ENCODE assay signal across 24 cellular contexts in the genomic region with DNA sequence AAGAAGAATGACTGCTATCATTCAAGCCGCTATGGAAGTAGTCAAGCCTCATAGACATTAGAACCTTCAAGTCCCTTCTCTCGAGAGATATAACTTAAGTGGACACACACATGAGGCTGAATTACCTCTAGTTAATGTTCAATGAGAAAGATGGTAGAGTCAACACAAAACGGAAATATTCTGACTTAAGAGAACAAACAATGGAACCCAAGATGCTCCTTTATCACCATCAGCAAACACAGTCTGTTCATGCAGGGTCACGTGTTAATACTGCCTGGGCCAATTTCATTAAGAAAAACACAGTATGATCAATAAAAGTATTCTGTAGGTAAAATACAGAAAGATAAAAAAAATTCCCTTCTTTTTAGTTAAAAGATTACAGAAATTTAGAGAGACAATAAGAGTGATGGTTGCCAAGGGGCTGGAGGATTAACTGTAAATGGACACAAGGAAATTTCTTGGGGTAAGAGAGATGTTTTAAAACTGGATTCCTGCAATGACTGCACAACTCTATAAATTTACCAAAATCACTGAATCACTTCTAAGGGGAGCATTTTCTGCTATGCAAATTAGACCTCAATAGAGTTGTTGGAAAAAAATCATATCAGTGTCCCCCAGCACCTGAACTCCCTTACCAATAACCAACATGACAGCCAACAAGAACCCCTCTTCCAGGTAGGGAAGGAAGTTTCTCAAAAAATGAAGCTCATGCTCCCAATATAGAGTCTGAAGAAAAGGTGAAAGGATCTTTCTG.
A peak's percentile ranks its signal among the peaks of the same experiment; 100 is the strongest.
DNase-seq lines count a peak whose midpoint lies in the region; ATAC-seq and TF ChIP-seq lines count a peak whose summit lies in the region.
"Had no signal": no experiment of that assay in that cellular context is flagged by ENCODE, and none has a peak within 500 bp of the region (broad histone marks: within the 10 kb centered on the region; RNA-seq: fewer than 3 reads in every experiment).

No MANE protein-coding gene starts in this region.

- no peak for TF ChIP-seq CTCF in VCaP (conservative IDR thresholded peaks at IDR 0.05)

- DNase-seq in NCI-H748 (lab: John Stamatoyannopoulos, UW; ENCODE audit: unreplicated experiment), result peak; percentile 9
- DNase-seq in NCI-H748 treated with DMSO at 0.1 percent for 48 hours (lab: John Stamatoyannopoulos, UW), result no peak
- DNase-seq in HuH-7.5 (ENCODE audit: low spot score), result peak; percentile 8
- DNase-seq in stimulated activated effector memory CD8-positive, alpha-beta T cell treated with anti-CD3 and anti-CD28 coated beads, Interleukin-12 subunit alpha, Interleukin-12 subunit beta, amount 100 ng/mL, for 72 hours (ENCODE audit: low spot score in 2 of 2), result no peak
- no peak for DNase-seq in NCI-H2196 (lab: John Stamatoyannopoulos, UW; ENCODE audit: unreplicated experiment)
- DNase-seq in substantia nigra (lab: John Stamatoyannopoulos, UW), result no peak
- DNase-seq in A172 (ENCODE audit: low spot score), result no peak
- DNase-seq: 8988T; ACHN; BE2C; C1 segment of cervical spinal cord; CD4-positive, CD25-positive, alpha-beta regulatory T cell; CD8-positive, alpha-beta memory T cell; COR-L47; DMS 273 treated with DMSO at 0.1 percent for 48 hours; DMS79; GDM1; H7; HFFc6; IMR-90 had no signal

- H3K27ac Mint-ChIP-seq in stimulated activated effector memory CD8-positive, alpha-beta T cell treated with anti-CD3 and anti-CD28 coated beads, Interleukin-12 subunit alpha, Interleukin-12 subunit beta, amount 100 ng/mL, for 72 hours, result no peak overlapping the region
- H3K27ac Mint-ChIP-seq: CD4-positive, CD25-positive, alpha-beta regulatory T cell; CD8-positive, alpha-beta memory T cell; GM23338; HFFc6 had no signal

- ATAC-seq in stimulated activated effector memory CD8-positive, alpha-beta T cell treated with anti-CD3 and anti-CD28 coated beads, Interleukin-12 subunit alpha, Interleukin-12 subunit beta, amount 100 ng/mL, for 72 hours, result peak; percentile 46
- ATAC-seq: GM23338, HCT116, K562 had no signal

- no peaks in the 10 kb centered on the region for H3K4me1 Mint-ChIP-seq in stimulated activated effector memory CD8-positive, alpha-beta T cell treated with anti-CD3 and anti-CD28 coated beads, Interleukin-12 subunit alpha, Interleukin-12 subunit beta, amount 100 ng/mL, for 72 hours
- H3K4me1 Mint-ChIP-seq: CD8-positive, alpha-beta memory T cell; GM23338 had no signal

- H3K36me3 Mint-ChIP-seq in stimulated activated effector memory CD8-positive, alpha-beta T cell treated with anti-CD3 and anti-CD28 coated beads, Interleukin-12 subunit alpha, Interleukin-12 subunit beta, amount 100 ng/mL, for 72 hours, result peaks cover 6% of the 10 kb centered on the region

- H3K4me3 Mint-ChIP-seq in stimulated activated effector memory CD8-positive, alpha-beta T cell treated with anti-CD3 and anti-CD28 coated beads, Interleukin-12 subunit alpha, Interleukin-12 subunit beta, amount 100 ng/mL, for 72 hours, result no peak overlapping the region
- H3K4me3 Mint-ChIP-seq: CD4-positive, CD25-positive, alpha-beta regulatory T cell; CD8-positive, alpha-beta memory T cell; GM23338; HFFc6 had no signal

- H3K9me3 Mint-ChIP-seq in stimulated activated effector memory CD8-positive, alpha-beta T cell treated with anti-CD3 and anti-CD28 coated beads, Interleukin-12 subunit alpha, Interleukin-12 subunit beta, amount 100 ng/mL, for 72 hours, result no peaks in the 10 kb centered on the region
- H3K9me3 Mint-ChIP-seq: CD8-positive, alpha-beta memory T cell; GM23338; HFFc6 had no signal

- H3K27ac ChIP-seq in VCaP, result peak overlapping the region; percentile 75
- no peak overlapping the region for H3K27ac ChIP-seq in substantia nigra (ENCODE audit: low read depth, low read length, poor library complexity, severe bottlenecking)

Comparison
In these comparisons a context has a peak if more than half of its experiments do, and no peak if none do; other contexts are left out.
1. DNase-seq: peak in NCI-H748 (single experiment) and HuH-7.5 (single experiment); none in NCI-H748 treated with DMSO at 0.1 percent for 48 hours (single experiment), stimulated activated effector memory CD8-positive, alpha-beta T cell treated with anti-CD3 and anti-CD28 coated beads, Interleukin-12 subunit alpha, Interleukin-12 subunit beta, amount 100 ng/mL, for 72 hours (0 of 2), NCI-H2196 (single experiment), substantia nigra (0 of 49) and A172 (single experiment).